9 cellular contexts compared by ENCODE assay signal in the genomic region with DNA sequence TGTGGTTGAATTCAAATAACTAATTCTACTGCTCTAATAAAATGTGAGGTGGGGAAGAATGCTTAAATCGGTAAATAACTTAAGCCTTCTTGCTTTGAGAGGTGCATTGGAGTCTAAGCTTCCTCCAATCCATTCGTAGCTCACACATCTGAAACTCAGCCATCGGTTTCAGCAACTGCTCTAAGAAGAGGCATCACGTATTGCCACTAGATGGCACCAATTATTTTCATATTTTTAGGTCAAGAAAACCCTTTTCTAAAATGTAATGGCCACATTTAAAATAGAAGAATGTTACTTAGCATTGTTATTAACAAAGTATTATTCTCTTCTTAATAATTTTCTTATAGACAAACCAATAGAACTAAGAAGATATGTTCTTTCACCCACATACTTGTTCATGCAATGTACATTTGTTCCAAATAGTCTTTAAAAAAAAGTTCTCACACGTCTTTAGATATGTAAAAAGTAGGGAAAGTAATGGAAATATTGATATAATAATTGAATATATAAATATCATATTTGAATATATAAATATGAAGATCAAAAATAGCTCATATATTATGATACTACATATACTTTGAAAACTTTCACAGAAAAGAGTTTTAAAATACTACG.
DNase-seq lines count a peak whose midpoint lies in the region; ATAC-seq and TF ChIP-seq lines count a peak whose summit lies in the region.
"Had no signal": no experiment of that assay in that cellular context is flagged by ENCODE, and none has a peak within 500 bp of the region (broad histone marks: within the 10 kb centered on the region; RNA-seq: fewer than 3 reads in every experiment).

No MANE protein-coding gene starts in this region.

- no peaks in the 10 kb centered on the region for H3K4me1 Mint-ChIP-seq in progenitor cell of endocrine pancreas (ENCODE audit: low read depth)

- no peak overlapping the region for H3K27ac Mint-ChIP-seq in progenitor cell of endocrine pancreas

- H3K27me3 ChIP-seq in dorsolateral prefrontal cortex: peaks cover 0 to 1% (median 0%) of the 10 kb centered on the region in 45 donors

- ATAC-seq in HG03442 (IDR thresholded peaks at IDR 0.05; ENCODE audit: unreplicated experiment) (peak; percentile 58), HG02973 (IDR thresholded peaks at IDR 0.05; ENCODE audit: unreplicated experiment) (no peak)

- H3K27me3 Mint-ChIP-seq in progenitor cell of endocrine pancreas: peaks cover 23% of the 10 kb centered on the region

- H3K27ac ChIP-seq in dorsolateral prefrontal cortex (no peak overlapping the region), coronary artery (no peak overlapping the region)

- no peaks in the 10 kb centered on the region for H3K36me3 Mint-ChIP-seq in progenitor cell of endocrine pancreas (ENCODE audit: insufficient read depth)

- intact Hi-C loops in dorsolateral prefrontal cortex (cut with DNase I): no loop called here

- H3K4me3 ChIP-seq in dorsolateral prefrontal cortex: peak overlapping the region in 2 of 59 donors; percentile 9 to 17
- no peak overlapping the region for H3K4me3 ChIP-seq in coronary artery
- H3K4me3 ChIP-seq: lung had no signal

- H3K4me3 Mint-ChIP-seq in progenitor cell of endocrine pancreas (ENCODE audit: low read depth): no peak overlapping the region

- H3K9me3 Mint-ChIP-seq in progenitor cell of endocrine pancreas (ENCODE audit: low read depth): no peaks in the 10 kb centered on the region

- DNase-seq in DMS79 treated with DMSO at 0.1 percent for 48 hours (lab: John Stamatoyannopoulos, UW): peak; percentile 55
- DNase-seq in NCI-H82 (lab: John Stamatoyannopoulos, UW): peak; percentile 73
- DNase-seq in dorsolateral prefrontal cortex: no peak
- no peak for DNase-seq in progenitor cell of endocrine pancreas (ENCODE audit: low spot score, unreplicated experiment)
- DNase-seq in activated T-cell treated with anti-CD3 and anti-CD28 coated beads for 4 hours: no peak
- DNase-seq in coronary artery (ENCODE audit: low spot score): no peak

- TF ChIP-seq CTCF in dorsolateral prefrontal cortex (IDR thresholded peaks at IDR 0.05 in 54 of 56, conservative IDR thresholded peaks at IDR 0.05 in 2 of 56; ENCODE audit: low read depth in 1 of 56, partially characterized antibody in 56 of 56) (peak; percentile 33 to 73 (median 61)), progenitor cell of endocrine pancreas (IDR thresholded peaks at IDR 0.05; ENCODE audit: unreplicated experiment) (peak; percentile 85), coronary artery (IDR thresholded peaks at IDR 0.05) (no peak)

Comparison
In these comparisons a context has a peak if more than half of its experiments do, and no peak if none do; other contexts are left out.
1. DNase-seq: peak in DMS79 treated with DMSO at 0.1 percent for 48 hours (single experiment) and NCI-H82 (single experiment); none in dorsolateral prefrontal cortex (0 of 10), progenitor cell of endocrine pancreas (single experiment), activated T-cell treated with anti-CD3 and anti-CD28 coated beads for 4 hours (single experiment) and coronary artery (single experiment).